ENCODE assay signal across 28 cellular contexts in the genomic region with DNA sequence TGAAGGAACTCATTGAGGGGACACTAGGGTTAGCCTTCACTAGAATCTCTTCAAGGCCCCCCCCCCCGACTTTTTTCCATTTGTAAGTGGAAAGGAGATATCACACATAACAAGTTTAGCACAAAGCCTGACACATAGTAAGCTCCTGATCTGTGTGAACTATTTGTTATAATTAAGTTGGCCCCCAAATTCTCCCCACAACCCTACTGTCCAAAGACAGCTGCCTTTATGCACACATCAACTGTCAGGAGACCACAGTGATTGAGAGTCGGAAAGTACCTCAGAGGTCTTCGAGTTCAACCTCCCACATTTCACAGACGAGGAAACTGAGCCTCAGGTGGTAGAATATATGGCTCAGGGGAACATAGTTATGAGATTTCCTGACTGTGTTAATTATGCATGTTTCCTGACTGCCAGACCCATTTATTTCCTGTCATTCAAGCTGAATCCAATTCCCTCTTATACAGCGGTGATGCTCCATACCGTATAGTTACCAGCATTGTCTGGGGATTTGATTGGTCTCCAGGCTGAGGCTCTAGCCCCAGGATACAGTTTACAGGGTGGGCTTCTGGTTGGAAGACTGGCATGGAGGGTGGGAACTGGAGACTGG.
"Had no signal": no experiment of that assay in that cellular context is flagged by ENCODE, and none has a peak within 500 bp of the region (broad histone marks: within the 10 kb centered on the region; RNA-seq: fewer than 3 reads in every experiment).

No MANE protein-coding gene starts in this region.

- H3K4me1 ChIP-seq: esophagus muscularis mucosa, foreskin keratinocyte, gastroesophageal sphincter, heart left ventricle, left lung, parathyroid adenoma, right lobe of liver, stomach, thyroid gland, vagina had no signal

- H3K27me3 ChIP-seq: esophagus muscularis mucosa, gastroesophageal sphincter, heart left ventricle, hepatocyte, left lung, neutrophil, right lobe of liver, stomach, thyroid gland, vagina had no signal

- H2AFZ ChIP-seq: hepatocyte, parathyroid adenoma had no signal

- H3K9me3 ChIP-seq: esophagus muscularis mucosa, gastroesophageal sphincter, heart left ventricle, left lung, mucosa of descending colon, neutrophil, right lobe of liver, stomach, thyroid gland, vagina had no signal

- H3K4me1 Mint-ChIP-seq: mesothelial cell of epicardium, naive B cell, neural crest cell had no signal

- H3K4me2 ChIP-seq: hepatocyte had no signal

- H3K4me3 Mint-ChIP-seq: mesothelial cell of epicardium; naive B cell; natural killer cell treated with Interleukin-12 subunit alpha and Interleukin-12 subunit beta and Interleukin-15 and Interleukin-18, amount 100 ng/mL, for 72 hours; neural crest cell had no signal

- H3K36me3 Mint-ChIP-seq: mesothelial cell of epicardium; naive B cell; natural killer cell treated with Interleukin-12 subunit alpha and Interleukin-12 subunit beta and Interleukin-15 and Interleukin-18, amount 100 ng/mL, for 72 hours had no signal

- H3K79me2 ChIP-seq: hepatocyte, parathyroid adenoma had no signal

- H3K27ac ChIP-seq: esophagus muscularis mucosa, foreskin keratinocyte, gastroesophageal sphincter, heart left ventricle, hepatocyte, left lung, neutrophil, parathyroid adenoma, right lobe of liver, stomach, thyroid gland, vagina had no signal

- H3K9me3 Mint-ChIP-seq: mesothelial cell of epicardium; naive B cell; natural killer cell treated with Interleukin-12 subunit alpha and Interleukin-12 subunit beta and Interleukin-15 and Interleukin-18, amount 100 ng/mL, for 72 hours; neural crest cell had no signal

- ATAC-seq: foreskin keratinocyte; gastroesophageal sphincter; heart left ventricle; left cardiac atrium; left lung; mucosa of descending colon; natural killer cell treated with Interleukin-12 subunit alpha and Interleukin-12 subunit beta and Interleukin-15 and Interleukin-18, amount 100 ng/mL, for 72 hours; right lobe of liver had no signal

- H3K36me3 ChIP-seq: esophagus muscularis mucosa, gastroesophageal sphincter, heart left ventricle, left lung, neutrophil, right lobe of liver, stomach, thyroid gland, vagina had no signal

- DNase-seq: dermis blood vessel endothelial cell; effector memory CD4-positive, alpha-beta T cell; foreskin keratinocyte; heart left ventricle; left cardiac atrium; left lung; mesenchymal stem cell; mucosa of descending colon; naive B cell; right lobe of liver; small intestine; stimulated activated CD4-positive, alpha-beta T cell treated with anti-CD3 and anti-CD28 coated beads, Interleukin-15, amount 100 ng/mL, for 24 hours; stimulated activated CD4-positive, alpha-beta T cell treated with anti-CD3 and anti-CD28 coated beads, Interleukin-4, amount 100 ng/mL, for 1 hour; stimulated activated CD8-positive, alpha-beta memory T cell treated with anti-CD3 and anti-CD28 coated beads, Interleukin-4, amount 100 ng/mL, for 48 hours; stimulated activated naive CD4-positive, alpha-beta T cell treated with Interleukin-2 at 50 U/mL for 16 hours; stomach; thyroid gland; trophoblast cell had no signal

- H3K27me3 Mint-ChIP-seq: naive B cell; natural killer cell treated with Interleukin-12 subunit alpha and Interleukin-12 subunit beta and Interleukin-15 and Interleukin-18, amount 100 ng/mL, for 72 hours; progenitor cell of endocrine pancreas had no signal

- H3K27ac Mint-ChIP-seq: mesothelial cell of epicardium, naive B cell, progenitor cell of endocrine pancreas had no signal

- H3K4me3 ChIP-seq: esophagus muscularis mucosa, gastroesophageal sphincter, heart left ventricle, hepatocyte, left lung, mucosa of descending colon, right lobe of liver, stomach, thyroid gland, vagina had no signal
